Comparison of ENCODE assay signal across 8 cellular contexts in the genomic region with DNA sequence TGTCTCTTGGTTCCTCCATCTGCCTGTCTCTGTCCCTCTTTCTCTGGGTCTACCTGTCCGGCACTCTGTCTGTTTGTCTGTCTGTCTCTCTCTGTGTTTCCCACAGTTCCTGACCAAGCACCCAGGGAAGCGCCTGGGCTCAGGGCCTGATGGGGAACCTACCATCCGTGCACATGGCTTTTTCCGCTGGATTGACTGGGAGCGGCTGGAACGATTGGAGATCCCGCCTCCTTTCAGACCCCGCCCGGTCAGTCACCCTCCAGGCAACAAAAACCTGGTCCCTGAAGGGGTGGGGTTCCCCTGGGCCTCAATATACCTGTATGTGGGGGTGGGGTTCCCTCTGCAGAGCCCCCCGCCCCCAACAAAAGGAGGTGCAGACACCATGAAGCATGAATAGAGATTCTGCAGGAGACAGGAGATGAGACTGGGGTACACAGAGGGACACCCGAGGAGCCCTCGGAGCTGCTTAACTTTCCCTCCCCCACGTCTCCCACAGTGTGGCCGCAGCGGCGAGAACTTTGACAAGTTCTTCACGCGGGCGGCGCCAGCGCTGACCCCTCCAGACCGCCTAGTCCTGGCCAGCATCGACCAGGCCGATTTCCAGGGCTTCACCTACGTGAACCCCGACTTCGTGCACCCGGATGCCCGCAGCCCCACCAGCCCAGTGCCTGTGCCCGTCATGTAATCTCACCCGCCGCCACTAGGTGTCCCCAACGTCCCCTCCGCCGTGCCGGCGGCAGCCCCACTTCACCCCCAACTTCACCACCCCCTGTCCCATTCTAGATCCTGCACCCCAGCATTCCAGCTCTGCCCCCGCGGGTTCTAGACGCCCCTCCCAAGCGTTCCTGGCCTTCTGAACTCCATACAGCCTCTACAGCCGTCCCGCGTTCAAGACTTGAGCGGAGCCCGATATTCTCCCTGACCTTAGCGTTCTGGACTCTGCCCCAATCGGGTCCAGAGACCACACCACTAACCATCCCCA. TPM values are rescaled to one million over a fixed set of nuclear protein-coding genes. Genes with fewer than 3 reads are reported as not detected.
DNase-seq lines count a peak whose midpoint lies in the region; ATAC-seq and TF ChIP-seq lines count a peak whose summit lies in the region.

No MANE protein-coding gene starts in this region.

- DNase-seq in NOMO-1 (lab: John Stamatoyannopoulos, UW; ENCODE audit: unreplicated experiment in 2 of 2) (peak; percentile 11 to 30), NOMO-1 treated with DMSO at 0.1 percent for 48 hours (lab: John Stamatoyannopoulos, UW; ENCODE audit: unreplicated experiment) (no peak), right lobe of liver (peak; percentile 50 to 67 (median 57)), H4 (ENCODE audit: low spot score) (no peak)
- peak in 3 of 4 experiments; percentile 44 to 63 (median 48) for DNase-seq in activated CD4-positive, CD25-positive, alpha-beta regulatory T cell (lab: John Stamatoyannopoulos, UW)
- DNase-seq in central memory CD4-positive, alpha-beta T cell, result peak; percentile 48
- DNase-seq in stimulated activated CD8-positive, alpha-beta memory T cell treated with anti-CD3 and anti-CD28 coated beads, Interleukin-15, amount 100 ng/mL, for 1 hour (ENCODE audit: low read depth), result peak; percentile 56

- peak; percentile 51 to 68 (median 65) for TF ChIP-seq CTCF in right lobe of liver (IDR thresholded peaks at IDR 0.05)

- H3K9me3 ChIP-seq in right lobe of liver, result no peaks in the 10 kb centered on the region

- peak; percentile 49 to 74 (median 65) for ATAC-seq in right lobe of liver
- ATAC-seq in HG02870 (IDR thresholded peaks at IDR 0.05; ENCODE audit: unreplicated experiment), result no peak

- H3K36me3 ChIP-seq in right lobe of liver, result no peaks in the 10 kb centered on the region

- no peak overlapping the region for H3K4me3 ChIP-seq in right lobe of liver

- intact Hi-C loops in right lobe of liver (cut with DNase I), result no loop called here

- peaks cover 0 to 27% of the 10 kb centered on the region in 2 donors for H3K27me3 ChIP-seq in right lobe of liver

- H3K4me1 ChIP-seq in right lobe of liver, result no peaks in the 10 kb centered on the region

- H3K27ac ChIP-seq in right lobe of liver, result no peak overlapping the region

- WGBS in right lobe of liver (ENCODE audit: insufficient coverage, low coverage, low lambda C conversion rate, missing lambda C conversion rate), result 8% methylated on average over 36 of the region's 48 CpGs

- no peak for TF ChIP-seq POLR2A in right lobe of liver (IDR thresholded peaks at IDR 0.05)

RNA-seq across cellular contexts. Expression of gene CACNG7, which starts 2.6 kb away (rescaled TPM):
- total RNA-seq in right lobe of liver, result not detected
- total RNA-seq in H4 (2014; rRNA removed; shearing (Covaris generic)), result not detected in 2 replicates

RNA-seq across cellular contexts. Expression of gene PRKCG, which starts 24.5 kb away (rescaled TPM):
- total RNA-seq in right lobe of liver, result not detected
- not detected in 2 replicates for total RNA-seq in H4 (2014; rRNA removed; shearing (Covaris generic))

RNA-seq across cellular contexts. Expression of gene MYADM, which starts 38.8 kb away (rescaled TPM):
- 10 to 100 TPM; 15.4 to 38.3 (median 20.9) TPM for total RNA-seq in right lobe of liver
- total RNA-seq in H4 (2014; rRNA removed; shearing (Covaris generic)), result 4.8 and 17.3 TPM in 2 replicates

RNA-seq across cellular contexts. Expression of gene CACNG8, which starts 56.2 kb away (rescaled TPM):
- under 1 TPM in 1 of 6 experiments, not detected in 5; 0.02 TPM for total RNA-seq in right lobe of liver
- 0.04 and 0.14 TPM in 2 replicates for total RNA-seq in H4 (2014; rRNA removed; shearing (Covaris generic))

Comparison
In these comparisons a context has a peak if more than half of its experiments do, and no peak if none do; other contexts are left out.
1. DNase-seq: peak in NOMO-1 (2 of 2), activated CD4-positive, CD25-positive, alpha-beta regulatory T cell (3 of 4), central memory CD4-positive, alpha-beta T cell (single experiment), right lobe of liver (3 of 3) and stimulated activated CD8-positive, alpha-beta memory T cell treated with anti-CD3 and anti-CD28 coated beads, Interleukin-15, amount 100 ng/mL, for 1 hour (single experiment); none in NOMO-1 treated with DMSO at 0.1 percent for 48 hours (single experiment) and H4 (single experiment).